15 cellular contexts compared by ENCODE assay signal in the genomic region with DNA sequence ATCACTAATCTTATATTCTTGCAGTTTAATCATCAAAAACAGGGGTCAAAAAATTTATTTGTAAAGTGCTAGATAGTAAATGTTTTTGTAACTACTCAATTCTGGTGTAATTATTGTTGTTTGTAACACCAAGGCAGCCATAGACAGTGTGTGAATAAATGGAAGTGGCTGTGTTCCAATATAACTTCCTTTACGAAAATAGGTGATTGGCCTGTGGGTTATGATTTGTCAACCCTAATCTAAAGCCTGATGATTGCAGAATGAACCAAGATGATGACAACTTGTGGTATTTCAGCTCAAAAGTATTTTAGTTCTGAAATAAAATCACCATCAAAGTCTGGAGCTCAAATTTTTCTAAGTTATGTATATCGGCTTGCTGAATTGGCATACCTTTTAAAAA.
DNase-seq lines count a peak whose midpoint lies in the region; ATAC-seq and TF ChIP-seq lines count a peak whose summit lies in the region.
"Had no signal": no experiment of that assay in that cellular context is flagged by ENCODE, and none has a peak within 500 bp of the region (broad histone marks: within the 10 kb centered on the region; RNA-seq: fewer than 3 reads in every experiment).

No MANE protein-coding gene starts in this region.

- H4K20me1 ChIP-seq in OCI-LY1 (ENCODE audit: insufficient read depth, low read length) = no peaks in the 10 kb centered on the region

- no peaks in the 10 kb centered on the region for H3K79me2 ChIP-seq in OCI-LY1 (ENCODE audit: insufficient read depth, low read length)

- no peaks in the 10 kb centered on the region for H3K9me2 ChIP-seq in OCI-LY1 (ENCODE audit: low read depth, low read length)

- no peak overlapping the region for H3K27ac ChIP-seq in OCI-LY1 (ENCODE audit: low read depth, low read length, poor library complexity, severe bottlenecking)
- H3K27ac ChIP-seq: GM23248 had no signal

- no peak overlapping the region for H3K27ac Mint-ChIP-seq in stimulated activated naive B cell treated with anti-CD40 and anti-IgM and Interleukin-4, amounts not matched to agents 10 μg/mL and 1 μg/mL and 100 μg/mL, for 72 hours
- H3K27ac Mint-ChIP-seq: B cell; CD4-positive, alpha-beta T cell had no signal

- no peaks in the 10 kb centered on the region for H3K4me1 Mint-ChIP-seq in stimulated activated naive B cell treated with anti-CD40 and anti-IgM and Interleukin-4, amounts not matched to agents 10 μg/mL and 1 μg/mL and 100 μg/mL, for 72 hours
- H3K4me1 Mint-ChIP-seq: B cell had no signal

- H3K4me3 Mint-ChIP-seq in stimulated activated naive B cell treated with anti-CD40 and anti-IgM and Interleukin-4, amounts not matched to agents 10 μg/mL and 1 μg/mL and 100 μg/mL, for 72 hours = no peak overlapping the region
- H3K4me3 Mint-ChIP-seq: B cell; CD4-positive, alpha-beta T cell had no signal

- no peak for ATAC-seq in stimulated activated naive B cell treated with anti-CD40 and anti-IgM and Interleukin-4, amounts not matched to agents 10 μg/mL and 1 μg/mL and 100 μg/mL, for 72 hours (replicated peaks)
- ATAC-seq in GM21825 (IDR thresholded peaks at IDR 0.05; ENCODE audit: unreplicated experiment) = no peak
- ATAC-seq: GM12878 had no signal

- DNase-seq in MV-4-11 (lab: John Stamatoyannopoulos, UW) (peak; percentile 67), cardiac fibroblast (ENCODE audit: low read depth in 2 of 2) (peak; percentile 29 to 72), iris pigment epithelial cell (ENCODE audit: low read depth) (peak; percentile 5), T1000 (lab: John Stamatoyannopoulos, UW) (no peak)
- no peak for DNase-seq in stimulated activated naive B cell treated with anti-CD40 and anti-IgM and Interleukin-4, amounts not matched to agents 10 μg/mL and 1 μg/mL and 100 μg/mL, for 72 hours
- DNase-seq: C1 segment of cervical spinal cord; Calu3; CD4-positive, alpha-beta T cell; DMS 273 treated with DMSO at 0.1 percent for 48 hours; GM23248; H7 had no signal

- no peaks in the 10 kb centered on the region for H3K4me1 ChIP-seq in OCI-LY1 (ENCODE audit: insufficient read depth, low read length, severe bottlenecking)

- H3K4me3 ChIP-seq in OCI-LY1 (ENCODE audit: low read depth, low read length, poor library complexity, severe bottlenecking) (no peak overlapping the region), cardiac fibroblast (replicated peaks in 1 of 2; ENCODE audit: low read depth in 2 of 2, low read length in 2 of 2) (no peak overlapping the region)
- H3K4me3 ChIP-seq: GM12878, GM23248 had no signal

- no peak overlapping the region for H3K4me2 ChIP-seq in OCI-LY1 (ENCODE audit: low read length)

- H3K9me3 Mint-ChIP-seq in stimulated activated naive B cell treated with anti-CD40 and anti-IgM and Interleukin-4, amounts not matched to agents 10 μg/mL and 1 μg/mL and 100 μg/mL, for 72 hours = peaks cover 0 to 5% of the 10 kb centered on the region in 2 donors
- H3K9me3 Mint-ChIP-seq: CD4-positive, alpha-beta T cell had no signal

- no peaks in the 10 kb centered on the region for H3K36me3 Mint-ChIP-seq in stimulated activated naive B cell treated with anti-CD40 and anti-IgM and Interleukin-4, amounts not matched to agents 10 μg/mL and 1 μg/mL and 100 μg/mL, for 72 hours

- H3K27me3 Mint-ChIP-seq in stimulated activated naive B cell treated with anti-CD40 and anti-IgM and Interleukin-4, amounts not matched to agents 10 μg/mL and 1 μg/mL and 100 μg/mL, for 72 hours = no peaks in the 10 kb centered on the region
- H3K27me3 Mint-ChIP-seq: B cell; CD4-positive, alpha-beta T cell had no signal

- H3K9ac ChIP-seq in OCI-LY1 (ENCODE audit: low read length) = no peak overlapping the region
- H3K9ac ChIP-seq: GM23248 had no signal

- no peaks in the 10 kb centered on the region for H3K36me3 ChIP-seq in OCI-LY1 (ENCODE audit: insufficient read depth, low read length)

- peak overlapping the region; percentile 26; the same call in 1 of the 2 replicates for H2AFZ ChIP-seq in OCI-LY1 (ENCODE audit: low read length)
- H2AFZ ChIP-seq: GM23248 had no signal

- H3K9me3 ChIP-seq in OCI-LY1 (ENCODE audit: low read length) = no peaks in the 10 kb centered on the region

- no peaks in the 10 kb centered on the region for H3K27me3 ChIP-seq in OCI-LY1 (ENCODE audit: insufficient read depth, low read length)

- no peak for TF ChIP-seq CTCF in OCI-LY1 (IDR thresholded peaks at IDR 0.05; ENCODE audit: low read length)
- TF ChIP-seq CTCF in cardiac fibroblast (IDR thresholded peaks at IDR 0.05; ENCODE audit: low read depth, low read length) = no peak

- no peaks in the 10 kb centered on the region for H3F3A ChIP-seq in OCI-LY1 (ENCODE audit: insufficient read depth, low read length)

Comparison
In these comparisons a context has a peak if more than half of its experiments do, and no peak if none do; other contexts are left out.
1. DNase-seq: peak in MV-4-11 (single experiment), cardiac fibroblast (2 of 2) and iris pigment epithelial cell (single experiment); none in stimulated activated naive B cell treated with anti-CD40 and anti-IgM and Interleukin-4, amounts not matched to agents 10 μg/mL and 1 μg/mL and 100 μg/mL, for 72 hours (single experiment) and T1000 (single experiment).